Comparison of ENCODE assay signal across 10 cellular contexts in the genomic region with DNA sequence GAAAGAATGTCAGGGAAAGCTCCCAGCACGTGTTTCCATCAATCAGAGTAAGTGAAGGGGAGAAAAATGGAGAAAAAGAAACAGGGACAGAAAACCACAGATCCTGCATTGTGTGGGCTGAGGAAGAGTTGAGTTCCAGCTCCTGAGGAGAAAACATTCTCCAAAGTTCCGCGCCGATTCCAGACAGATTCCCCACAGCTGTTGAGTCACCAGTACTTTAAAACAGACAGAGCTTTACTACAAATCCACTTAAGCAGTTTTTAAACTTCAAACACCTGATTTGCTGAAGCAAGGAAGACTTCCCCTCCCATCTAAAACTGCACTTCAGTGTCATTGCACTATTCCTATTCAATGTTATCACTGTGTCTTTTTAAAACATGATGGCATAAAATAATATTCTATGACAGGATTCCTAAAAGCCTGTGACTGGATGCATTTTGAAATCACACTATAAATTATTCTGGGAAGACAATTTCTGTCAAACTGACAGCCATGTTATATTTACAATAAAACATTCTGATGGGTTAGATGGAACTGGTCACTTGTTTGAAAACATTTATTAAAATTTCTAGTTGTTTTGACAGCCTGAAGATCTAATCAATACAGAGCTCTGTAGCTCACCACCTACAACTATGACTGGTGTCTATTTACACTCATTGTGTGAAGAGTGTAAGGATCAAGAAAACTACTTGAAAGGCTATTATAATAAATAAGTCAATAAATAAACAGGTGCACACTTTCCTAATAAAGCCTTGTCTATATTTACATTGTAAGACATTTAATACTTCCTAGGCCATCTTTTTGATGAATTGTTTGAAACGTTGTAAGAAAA. TPM values are rescaled to one million over a fixed set of nuclear protein-coding genes. Genes with fewer than 3 reads are reported as not detected.
DNase-seq lines count a peak whose midpoint lies in the region; ATAC-seq lines count a peak whose summit lies in the region.
"Had no signal": no experiment of that assay in that cellular context is flagged by ENCODE, and none has a peak within 500 bp of the region (broad histone marks: within the 10 kb centered on the region; RNA-seq: fewer than 3 reads in every experiment).

No MANE protein-coding gene starts in this region.

- peaks cover 5% of the 10 kb centered on the region for H3K4me1 ChIP-seq in SJSA1 (replicated peaks)

- H3K27ac ChIP-seq in SJSA1 = peak overlapping the region; percentile 34; the same call in 1 of the 2 replicates

- peak overlapping the region; percentile 16 for H3K4me3 ChIP-seq in SJSA1

- H3K27me3 ChIP-seq in SJSA1 (replicated peaks) = no peaks in the 10 kb centered on the region

- DNase-seq in GM03348 (ENCODE audit: low spot score) = peak; percentile 68
- peak in 1 of 2 experiments; percentile 45 for DNase-seq in SJSA1 (ENCODE audit: low read depth in 1 of 2, low spot score in 2 of 2)
- peak; percentile 51 for DNase-seq in globus pallidus (ENCODE audit: low spot score)
- peak; percentile 65 for DNase-seq in renal cortical epithelial cell (ENCODE audit: low read depth)
- DNase-seq in GM19238 (ENCODE audit: insufficient read length, low spot score) = no peak
- no peak for DNase-seq in stimulated activated naive CD4-positive, alpha-beta T cell (lab: John Stamatoyannopoulos, UW)
- DNase-seq in NCI-H2029 (lab: John Stamatoyannopoulos, UW) = no peak
- DNase-seq: left colon; stimulated activated naive CD8-positive, alpha-beta T cell treated with anti-CD3 and anti-CD28 coated beads, Interleukin-15, Interleukin-2, amounts not matched to agents 100 U/mL and 50 U/mL, for 24 hours had no signal

- ATAC-seq in HG02763 (IDR thresholded peaks at IDR 0.05; ENCODE audit: unreplicated experiment) = no peak
- ATAC-seq: left colon; stimulated activated naive CD8-positive, alpha-beta T cell treated with anti-CD3 and anti-CD28 coated beads, Interleukin-15, Interleukin-2, amounts not matched to agents 100 U/mL and 50 U/mL, for 24 hours had no signal

- H3K9me3 ChIP-seq in SJSA1 (replicated peaks) = no peaks in the 10 kb centered on the region

- H3K36me3 ChIP-seq in SJSA1 = no peaks in the 10 kb centered on the region

RNA-seq across cellular contexts. Expression of a gene that starts 40.9 kb away (rescaled TPM):
- total RNA-seq in SJSA1 (2014; rRNA removed; shearing (Covaris generic)) = 33.6 and 55.8 TPM in 2 replicates
- total RNA-seq in renal cortical epithelial cell = 2.8 and 11.0 TPM in 2 replicates

Comparison
In these comparisons a context has a peak if more than half of its experiments do, and no peak if none do; other contexts are left out.
1. DNase-seq: peak in GM03348 (single experiment), globus pallidus (single experiment) and renal cortical epithelial cell (single experiment); none in GM19238 (single experiment), stimulated activated naive CD4-positive, alpha-beta T cell (0 of 6) and NCI-H2029 (single experiment).